In genomic region chr1:201319631-201320030, GRCh38 we compare ENCODE assay signal across 22 cellular contexts. TPM values are rescaled to one million over a fixed set of nuclear protein-coding genes. Genes with fewer than 3 reads are reported as not detected.
DNase-seq lines count a peak whose midpoint lies in the region; FAIRE-seq and TF ChIP-seq lines count a peak whose summit lies in the region.
"Had no signal": no experiment of that assay in that cellular context is flagged by ENCODE, and none has a peak within 500 bp of the region (broad histone marks: within the 10 kb centered on the region; RNA-seq: fewer than 3 reads in every experiment).

No MANE protein-coding gene starts in this region.

- CTCF ChIA-PET in mammary epithelial cell (lab: Charles Lee; ENCODE audit: low non-redundant PET), result interaction anchor here (0.7 kb wide), 1 partner anchor 53 kb away, joined by 3 read pairs; no protein-coding TSS in a partner anchor

- TF ChIP-seq CTCF in Peyer's patch (IDR thresholded peaks at IDR 0.05) (no peak), mammary epithelial cell (conservative IDR thresholded peaks at IDR 0.05 in 1 of 2, IDR thresholded peaks at IDR 0.05 in 1 of 2; ENCODE audit: extremely low read depth in 1 of 2, insufficient read depth in 1 of 2, low read depth in 1 of 2, low read length in 2 of 2) (no peak), kidney (IDR thresholded peaks at IDR 0.05; ENCODE audit: borderline replicate concordance, extremely low read depth, insufficient read depth) (no peak), suprapubic skin (IDR thresholded peaks at IDR 0.05) (no peak)

- dilution Hi-C loops in mammary epithelial cell (cut with HindIII; ENCODE audit: low sequenced_read_pairs), result no loop called here

- DNase-seq in Peyer's patch (peak in 2 of 3 donors; percentile 21 to 28), mammary epithelial cell (no peak), kidney (peak; percentile 41), suprapubic skin (ENCODE audit: low spot score in 2 of 2) (peak in 1 of 2 donors; percentile 43), NCI-H1436 treated with DMSO at 0.1 percent for 48 hours (lab: John Stamatoyannopoulos, UW) (no peak), urothelium cell line (ENCODE audit: low spot score) (no peak), islet precursor cell (no peak)
- DNase-seq: ACHN; CD4-positive, alpha-beta memory T cell; DMS 273 treated with DMSO at 0.1 percent for 48 hours; DND-41; Kasumi-1; NCI-H1417 treated with DMSO at 0.1 percent for 48 hours; NCI-H187 treated with DMSO at 0.1 percent for 48 hours; NCI-H748 treated with DMSO at 0.1 percent for 48 hours had no signal

- FAIRE-seq in kidney (lab: Jason Lieb, UNC), result no peak
- no peak for FAIRE-seq in urothelium cell line (lab: Jason Lieb, UNC)
- FAIRE-seq: GM12878, H54 had no signal

- H3K27ac ChIP-seq in Peyer's patch (no peak overlapping the region), mammary epithelial cell (ENCODE audit: insufficient read depth, low read depth, low read length) (peak overlapping the region; percentile 26), kidney (ENCODE audit: low read depth in 2 of 2, low read length in 2 of 2) (no peak overlapping the region), suprapubic skin (peak overlapping the region; percentile 70)
- H3K27ac ChIP-seq: BLaER1, SJSA1 had no signal

- 97% methylated on average over 5 of the region's 6 CpGs for WGBS in mammary epithelial cell (ENCODE audit: low coverage, missing lambda C conversion rate)
- WGBS in suprapubic skin, result 97% methylated on average over 5 of the region's 6 CpGs

- H3K4me1 ChIP-seq in Peyer's patch (no peaks in the 10 kb centered on the region), mammary epithelial cell (ENCODE audit: insufficient read depth, low read length) (peaks cover 24% of the 10 kb centered on the region), kidney (ENCODE audit: control insufficient read depth in 1 of 2, insufficient read depth in 1 of 2, low read depth in 1 of 2, low read length in 2 of 2) (no peaks in the 10 kb centered on the region), suprapubic skin (peaks cover 43% of the 10 kb centered on the region)
- H3K4me1 ChIP-seq: BLaER1, Caco-2, SJSA1 had no signal

- H3K36me3 ChIP-seq in Peyer's patch (no peaks in the 10 kb centered on the region), mammary epithelial cell (ENCODE audit: insufficient read depth, low read length) (peaks cover 53% of the 10 kb centered on the region), kidney (ENCODE audit: control insufficient read depth in 1 of 2, insufficient read depth in 2 of 2, low read length in 2 of 2) (no peaks in the 10 kb centered on the region), suprapubic skin (peaks cover 71% of the 10 kb centered on the region)
- H3K36me3 ChIP-seq: BLaER1, MG63, SJSA1 had no signal

- H3K4me3 ChIP-seq in Peyer's patch, result no peak overlapping the region
- no peak overlapping the region for H3K4me3 ChIP-seq in mammary epithelial cell (replicated peaks in 1 of 3; ENCODE audit: insufficient read depth in 1 of 3, low read depth in 2 of 3, low read length in 3 of 3)
- no peak overlapping the region for H3K4me3 ChIP-seq in kidney (ENCODE audit: low read length in 2 of 2)
- no peak overlapping the region for H3K4me3 ChIP-seq in suprapubic skin
- H3K4me3 ChIP-seq: BLaER1, GM12878, MG63, SJSA1 had no signal

- no peak for TF ChIP-seq POLR2A in Peyer's patch (IDR thresholded peaks at IDR 0.05)
- no peak for TF ChIP-seq POLR2A in suprapubic skin (IDR thresholded peaks at IDR 0.05)

- no peaks in the 10 kb centered on the region for H4K20me1 ChIP-seq in mammary epithelial cell (ENCODE audit: insufficient read depth, low read length)
- H4K20me1 ChIP-seq: BLaER1 had no signal

- intact Hi-C loops in mammary epithelial cell (cut with micrococcal nuclease) (no loop called here), kidney (cut with DNase I) (no loop called here)

- no peak overlapping the region for H3K9ac ChIP-seq in mammary epithelial cell (ENCODE audit: insufficient read depth, low read length)
- H3K9ac ChIP-seq in kidney (ENCODE audit: low read length in 2 of 2), result no peak overlapping the region
- H3K9ac ChIP-seq: BLaER1 had no signal

- no peaks in the 10 kb centered on the region for H3K9me3 ChIP-seq in Peyer's patch
- H3K9me3 ChIP-seq in mammary epithelial cell (replicated peaks; ENCODE audit: insufficient read depth, low read length), result no peaks in the 10 kb centered on the region
- H3K9me3 ChIP-seq in kidney (ENCODE audit: control insufficient read depth in 1 of 2, low read length in 2 of 2), result no peaks in the 10 kb centered on the region
- no peaks in the 10 kb centered on the region for H3K9me3 ChIP-seq in suprapubic skin
- H3K9me3 ChIP-seq: BLaER1, Caco-2, MG63, SJSA1 had no signal

- in situ Hi-C loops in mammary epithelial cell (cut with MboI; ENCODE audit: low sequenced_read_pairs in 2 of 2), result no loop called here

- H2AFZ ChIP-seq in mammary epithelial cell (ENCODE audit: low read depth, low read length), result no peak overlapping the region

- peaks cover 30% of the 10 kb centered on the region for H3K79me2 ChIP-seq in mammary epithelial cell (ENCODE audit: insufficient read depth, low read length)

- TSS peak; percentile 9 for BruUV-seq in mammary epithelial cell (replicated peaks; lab: Mats Ljungman, UMichigan)

- TF ChIP-seq EP300 in suprapubic skin (IDR thresholded peaks at IDR 0.05), result no peak

- no peak overlapping the region for H3K4me2 ChIP-seq in mammary epithelial cell (ENCODE audit: insufficient read depth, low read depth, low read length)
- H3K4me2 ChIP-seq: BLaER1 had no signal

- H3K27me3 ChIP-seq in Peyer's patch (no peaks in the 10 kb centered on the region), mammary epithelial cell (ENCODE audit: insufficient read depth, low read length) (no peaks in the 10 kb centered on the region), suprapubic skin (no peaks in the 10 kb centered on the region)
- H3K27me3 ChIP-seq: BLaER1, MG63 had no signal

RNA-seq across cellular contexts. Expression of gene PKP1, which starts 36.3 kb away (rescaled TPM):
- 10 to 100 TPM in 1 of 4 donors, 1 to 10 TPM in 2, under 1 TPM in 1; 0.54 to 11.6 (median 1.4) TPM for total RNA-seq in Peyer's patch
- total RNA-seq in mammary epithelial cell, result 100 to 1,000 TPM; 102 to 201 TPM
- 155 TPM for polyA plus RNA-seq in mammary epithelial cell
- 253 TPM for polyA minus RNA-seq in mammary epithelial cell
- 0.63 TPM for total RNA-seq in kidney
- 0.47 TPM for polyA plus RNA-seq in kidney (ENCODE audit: insufficient read depth, low read depth, low replicate concordance)
- 1,000 to 10,000 TPM in 3 of 4 donors, 100 to 1,000 TPM in 1; 888 to 1,187 (median 1,096) TPM for total RNA-seq in suprapubic skin
- total RNA-seq: Caco-2; CD4-positive, alpha-beta memory T cell; GM12878; SJSA1 had no signal
- polyA plus RNA-seq: CD4-positive, alpha-beta memory T cell had no signal

RNA-seq across cellular contexts. Expression of gene TNNT2, which starts 57.8 kb away (rescaled TPM):
- 1 to 10 TPM in 1 of 4 donors, under 1 TPM in 1, not detected in 2; 0.40 to 3.7 TPM for total RNA-seq in Peyer's patch
- 1 to 10 TPM in 1 of 2 donors, under 1 TPM in 1; 0.83 to 1.3 TPM for total RNA-seq in mammary epithelial cell
- 0.19 TPM for polyA plus RNA-seq in mammary epithelial cell
- polyA minus RNA-seq in mammary epithelial cell, result not detected
- 2.1 TPM for total RNA-seq in kidney
- 117 TPM for polyA plus RNA-seq in kidney (ENCODE audit: insufficient read depth, low read depth, low replicate concordance)
- 10 to 100 TPM in 3 of 4 donors, 1 to 10 TPM in 1; 7.9 to 54.6 (median 19.0) TPM for total RNA-seq in suprapubic skin
- total RNA-seq: CD4-positive, alpha-beta memory T cell; GM12878; NCI-H460; SJSA1 had no signal
- polyA plus RNA-seq: CD4-positive, alpha-beta memory T cell had no signal

Comparison
In these comparisons a context has a peak if more than half of its experiments do, and no peak if none do; other contexts are left out.
1. DNase-seq: peak in Peyer's patch (2 of 3) and kidney (single experiment); none in mammary epithelial cell (single experiment), NCI-H1436 treated with DMSO at 0.1 percent for 48 hours (single experiment), urothelium cell line (single experiment) and islet precursor cell (single experiment).
2. H3K27ac ChIP-seq: peak in mammary epithelial cell (single experiment) and suprapubic skin (single experiment); none in Peyer's patch (0 of 4) and kidney (0 of 2).
3. RNA of gene PKP1, which starts 36.3 kb away (total RNA-seq): 888 to 1,187 TPM in suprapubic skin and 102 to 201 TPM in mammary epithelial cell; 0.54 to 11.6 TPM in Peyer's patch and 0.63 TPM in kidney (single experiment); every median in the first group is over 4 times any median in the second.